In the genomic region with DNA sequence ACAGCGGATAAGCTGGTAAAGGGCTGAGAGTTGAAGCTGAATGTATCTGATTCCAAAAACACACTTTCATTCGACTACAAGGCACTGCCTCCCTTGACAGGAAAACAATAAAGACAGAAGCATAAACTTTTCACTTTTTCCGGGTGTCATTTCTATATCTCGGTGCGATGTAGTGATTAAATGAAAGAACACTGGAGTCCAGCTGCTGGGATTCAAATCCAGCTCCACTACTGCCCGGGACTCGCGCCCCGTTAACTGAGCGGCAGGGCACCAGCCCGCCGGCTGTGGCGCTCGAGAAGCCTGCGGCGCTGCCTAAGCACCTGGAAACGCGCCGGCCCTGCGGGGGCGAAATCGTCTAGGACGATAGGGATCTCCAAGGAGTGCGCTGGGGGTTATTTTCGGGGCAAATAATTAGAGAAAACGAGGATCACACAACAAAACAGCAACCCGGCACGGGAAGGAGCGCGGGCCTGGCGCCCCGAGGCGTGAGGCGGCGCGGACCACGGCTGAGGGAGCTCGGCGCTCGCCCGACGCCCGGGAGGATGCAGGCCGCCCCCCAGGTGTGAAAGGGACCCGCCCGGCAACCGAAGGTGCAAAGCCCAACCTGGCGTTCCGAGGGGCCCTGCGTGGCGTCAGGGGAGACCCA, we compare ENCODE assay signal across 8 cellular contexts. TPM values are rescaled to one million over a fixed set of nuclear protein-coding genes. Genes with fewer than 3 reads are reported as not detected.
A peak's percentile ranks its signal among the peaks of the same experiment; 100 is the strongest.
DNase-seq lines count a peak whose midpoint lies in the region; ATAC-seq and TF ChIP-seq lines count a peak whose summit lies in the region.

No MANE protein-coding gene starts in this region.

- H3K9me3 Mint-ChIP-seq in GM23338: no peaks in the 10 kb centered on the region

- H3K4me3 Mint-ChIP-seq in GM23338: peak overlapping the region; percentile 92

- H3K4me2 ChIP-seq in GM23338: peak overlapping the region; percentile 88

- peaks cover 36% of the 10 kb centered on the region for H4K20me1 ChIP-seq in GM23338 (replicated peaks; ENCODE audit: insufficient read depth)

- H3K27me3 Mint-ChIP-seq in GM23338 (ENCODE audit: insufficient read depth, low read depth, poor library complexity): peaks cover 8% of the 10 kb centered on the region

- H3K36me3 ChIP-seq in GM23338 (ENCODE audit: insufficient read depth): no peaks in the 10 kb centered on the region; the same call in 1 of the 2 replicates

- peak overlapping the region; percentile 90 for H2AFZ ChIP-seq in GM23338

- no peaks in the 10 kb centered on the region for H3K9me2 ChIP-seq in GM23338 (ENCODE audit: insufficient read depth)

- peaks cover 4% of the 10 kb centered on the region for H3K36me3 Mint-ChIP-seq in GM23338 (ENCODE audit: low read depth)

- peaks cover 15% of the 10 kb centered on the region; the same call in 1 of the 2 replicates for H3K4me1 ChIP-seq in GM23338 (ENCODE audit: insufficient read depth)

- DNase-seq in ELR (ENCODE audit: low read depth): peak; percentile 83
- DNase-seq in GM23338 (ENCODE audit: low spot score): peak; percentile 77
- peak; percentile 77 for DNase-seq in LoVo (ENCODE audit: low spot score)
- peak; percentile 17 for DNase-seq in T-helper 22 cell (ENCODE audit: low read depth)
- DNase-seq in astrocyte of the cerebellum (ENCODE audit: low read depth): no peak
- peak; percentile 85 for DNase-seq in sciatic nerve (ENCODE audit: low spot score)

- peak overlapping the region; percentile 85; the same call in 1 of the 2 replicates for H3K27ac Mint-ChIP-seq in GM23338

- intact Hi-C loops in sciatic nerve (cut with DNase I): no loop called here

- H3K4me3 ChIP-seq in GM23338 (peak overlapping the region; percentile 96), astrocyte of the cerebellum (ENCODE audit: low read depth, low read length) (peak overlapping the region; percentile 87), iPS-11a (ENCODE audit: low read depth, low read length) (peak overlapping the region; percentile 88)

- peak; percentile 72 for ATAC-seq in GM23338
- ATAC-seq in sciatic nerve: peak; percentile 83
- ATAC-seq in GM18870 (IDR thresholded peaks at IDR 0.05; ENCODE audit: unreplicated experiment): no peak

- peak; percentile 45 to 53 for TF ChIP-seq CTCF in GM23338 (conservative IDR thresholded peaks at IDR 0.05; ENCODE audit: low read depth in 2 of 2)
- TF ChIP-seq CTCF in astrocyte of the cerebellum (IDR thresholded peaks at IDR 0.05; ENCODE audit: low read depth, low read length, missing control alignments): peak; percentile 65

- peaks cover 3% of the 10 kb centered on the region; the same call in 1 of the 2 replicates for H3F3A ChIP-seq in GM23338 (replicated peaks; ENCODE audit: low read depth)

- in situ Hi-C loops in astrocyte of the cerebellum (cut with HindIII; ENCODE audit: low sequenced_read_pairs): no loop called here

- H3K27ac ChIP-seq in GM23338 (ENCODE audit: low read depth): peak overlapping the region; percentile 96

- peaks cover 21% of the 10 kb centered on the region for H3K4me1 Mint-ChIP-seq in GM23338

- H3K27me3 ChIP-seq in GM23338 (ENCODE audit: insufficient read depth): no peaks in the 10 kb centered on the region

- H3K79me2 ChIP-seq in GM23338 (replicated peaks; ENCODE audit: insufficient read depth): peaks cover 52% of the 10 kb centered on the region

TF ChIP-seq in GM23338, 12 proteins besides CTCF, POLR2A, EP300 and RAD21:
- TF ChIP-seq CREB1 (CRISPR knock-in tag; IDR thresholded peaks at IDR 0.05; ENCODE audit: low read depth): no peak
- TF ChIP-seq ZNF114 (CRISPR knock-in tag; IDR thresholded peaks at IDR 0.05): no peak

RNA-seq across cellular contexts. Expression of gene UIMC1, which starts 0.8 kb away (rescaled TPM):
- total RNA-seq in GM23338 (2014; rRNA removed; shearing (Covaris generic)): 28.1 and 40.1 TPM in 2 replicates
- 33.7 and 36.4 TPM in 2 replicates for polyA plus RNA-seq in GM23338 (2016; fragmentation: Nextera tagmentation; extraction: Ambion mirVana)
- 58.0 TPM for total RNA-seq in sciatic nerve

RNA-seq across cellular contexts. Expression of gene ZNF346, which starts 16.8 kb away (rescaled TPM):
- total RNA-seq in GM23338 (2014; rRNA removed; shearing (Covaris generic)): 21.6 and 27.2 TPM in 2 replicates
- 6.8 and 11.0 TPM in 2 replicates for polyA plus RNA-seq in GM23338 (2016; fragmentation: Nextera tagmentation; extraction: Ambion mirVana)
- 27.1 TPM for total RNA-seq in sciatic nerve
